3 cellular contexts compared by ENCODE assay signal in genomic region chr1:16675118-16675510, GRCh38. TPM values are rescaled to one million over a fixed set of nuclear protein-coding genes. Genes with fewer than 3 reads are reported as not detected.
"Had no signal": no experiment of that assay in that cellular context is flagged by ENCODE, and none has a peak within 500 bp of the region (broad histone marks: within the 10 kb centered on the region; RNA-seq: fewer than 3 reads in every experiment).

No MANE protein-coding gene starts in this region.

RNA-seq across cellular contexts. Expression of gene RNU1-3, which starts 8.4 kb away (rescaled TPM):
- total RNA-seq: fibroblast of villous mesenchyme had no signal
- polyA plus RNA-seq: esophagus, fibroblast of lung had no signal
